Comparison of ENCODE assay signal across 25 cellular contexts in the genomic region with DNA sequence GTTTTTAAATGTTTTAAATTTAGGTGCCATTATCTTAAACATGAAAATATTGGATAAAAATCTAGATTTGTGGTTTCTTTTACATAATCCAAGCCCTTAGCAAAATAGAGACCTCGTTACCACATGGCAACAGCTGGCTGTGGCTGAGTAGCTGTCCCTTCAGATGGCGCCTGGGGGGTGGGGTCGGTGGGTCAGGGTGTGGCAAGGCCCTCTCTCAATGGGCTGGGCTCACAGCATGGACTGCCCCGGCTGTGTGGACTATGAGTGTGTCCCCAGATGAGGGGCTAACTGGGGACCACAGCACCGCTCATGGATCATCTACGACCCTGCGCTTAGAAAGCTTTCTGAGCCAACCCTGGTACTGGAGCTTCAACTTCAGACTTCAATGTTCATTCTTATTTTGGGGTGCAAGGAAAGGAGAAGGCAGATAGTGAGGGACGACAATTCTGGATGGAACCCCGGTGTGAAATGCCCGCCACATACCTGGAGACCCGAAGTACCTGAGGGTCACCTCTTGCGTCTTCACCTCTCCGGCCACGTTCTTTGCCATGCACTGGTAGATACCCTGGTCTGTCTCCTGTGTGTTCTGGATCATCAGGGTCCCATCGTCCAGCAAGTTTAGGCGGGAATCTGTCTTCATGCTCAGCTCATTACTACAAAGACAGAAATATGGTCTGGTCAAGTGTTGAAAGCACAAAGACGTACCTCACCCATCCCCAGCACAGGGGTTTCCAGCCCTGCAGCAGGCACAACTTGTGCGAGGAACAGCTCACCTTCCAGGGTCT.
DNase-seq lines count a peak whose midpoint lies in the region; ATAC-seq and TF ChIP-seq lines count a peak whose summit lies in the region.
"Had no signal": no experiment of that assay in that cellular context is flagged by ENCODE, and none has a peak within 500 bp of the region (broad histone marks: within the 10 kb centered on the region; RNA-seq: fewer than 3 reads in every experiment).

No MANE protein-coding gene starts in this region.

- peaks cover 15% of the 10 kb centered on the region for H3K4me1 ChIP-seq in SJCRH30
- no peaks in the 10 kb centered on the region for H3K4me1 ChIP-seq in neuronal stem cell (ENCODE audit: control insufficient read depth in 2 of 2, insufficient read depth in 1 of 2, low read depth in 1 of 2, low read length in 2 of 2)
- H3K4me1 ChIP-seq in stomach, result peaks cover 0 to 11% (median 5%) of the 10 kb centered on the region in 4 donors
- H3K4me1 ChIP-seq: BE2C had no signal

- H2BK12ac ChIP-seq in neuronal stem cell (ENCODE audit: low read length), result no peak overlapping the region

- H4K91ac ChIP-seq in neuronal stem cell (ENCODE audit: low read depth, low read length, poor library complexity), result no peak overlapping the region

- no peak overlapping the region for H3K4ac ChIP-seq in neuronal stem cell (ENCODE audit: low read length)

- no peak overlapping the region for H3K14ac ChIP-seq in neuronal stem cell (ENCODE audit: low read length)

- TF ChIP-seq EP300 in stomach (IDR thresholded peaks at IDR 0.05), result no peak

- peak overlapping the region; percentile 18 for H3K9ac ChIP-seq in neuronal stem cell (ENCODE audit: low read depth, low read length, poor library complexity)

- H3K4me3 ChIP-seq in SJCRH30 (no peak overlapping the region), neuronal stem cell (ENCODE audit: low read length in 2 of 2) (no peak overlapping the region), stomach (no peak overlapping the region)
- H3K4me3 ChIP-seq: SK-N-MC had no signal

- no peaks in the 10 kb centered on the region for H3K79me1 ChIP-seq in neuronal stem cell (ENCODE audit: low read depth, low read length)

- H3K27ac ChIP-seq in SJCRH30, result no peak overlapping the region
- no peak overlapping the region for H3K27ac ChIP-seq in neuronal stem cell (replicated peaks; ENCODE audit: low read length)
- H3K27ac ChIP-seq in stomach, result no peak overlapping the region
- H3K27ac ChIP-seq: SK-N-MC had no signal

- H2BK120ac ChIP-seq in neuronal stem cell (ENCODE audit: low read depth, low read length), result no peak overlapping the region

- H2BK5ac ChIP-seq in neuronal stem cell (ENCODE audit: low read length), result no peak overlapping the region

- H3K4me2 ChIP-seq in neuronal stem cell (ENCODE audit: insufficient read depth, low read length, poor library complexity, severe bottlenecking), result no peak overlapping the region

- intact Hi-C loops in stomach (cut with DNase I; ENCODE audit: low total_unique reads), result no loop called here

- WGBS in neuronal stem cell (ENCODE audit: extremely low coverage in 2 of 2, insufficient read length in 2 of 2, insufficient replicate concordance in 1 of 2), 2 donors, result no CpG with 5 or more reads among the region's 18 CpGs
- WGBS in stomach, 5 donors, result 87 to 90% (median 89%) methylated on average over 18 of the region's 18 CpGs

- H3K27me3 ChIP-seq in SJCRH30 (no peaks in the 10 kb centered on the region), neuronal stem cell (ENCODE audit: control insufficient read depth in 3 of 3, insufficient read depth in 3 of 3, low read depth in 1 of 3, low read length in 3 of 3) (no peaks in the 10 kb centered on the region), stomach (no peaks in the 10 kb centered on the region)
- H3K27me3 ChIP-seq: BE2C had no signal

- DNase-seq in LHCN-M2 (ENCODE audit: low read depth) (peak; percentile 32), SJCRH30 (peak; percentile 62 to 65), neuronal stem cell (ENCODE audit: low spot score) (no peak), stomach (peak; percentile 11), AG08395 (ENCODE audit: low spot score) (no peak), iPS-NIHi11 (ENCODE audit: low spot score) (no peak)
- DNase-seq: BE2C; CD4-positive, CD25-positive, alpha-beta regulatory T cell; DMS 273 treated with DMSO at 0.1 percent for 48 hours; DMS79 treated with DMSO at 0.1 percent for 48 hours; GOT3; HCEC 1CT; KG1; MV-4-11; NCI-H1105 treated with DMSO at 0.1 percent for 48 hours; NCI-H1694; NCI-H2081 treated with DMSO at 0.1 percent for 48 hours; NCI-H2171 treated with DMSO at 0.1 percent for 48 hours; NCI-H524 treated with DMSO at 0.1 percent for 48 hours; NCI-H82; OCI-M1; SHP77; SW 1271 had no signal

- no peak overlapping the region for H3K18ac ChIP-seq in neuronal stem cell (ENCODE audit: low read length)

- no peak for ATAC-seq in GM19328 (IDR thresholded peaks at IDR 0.05; ENCODE audit: unreplicated experiment)

- H4K8ac ChIP-seq in neuronal stem cell (ENCODE audit: low read depth, low read length), result no peak overlapping the region

- TF ChIP-seq CTCF in stomach (IDR thresholded peaks at IDR 0.05), result no peak

- TF ChIP-seq POLR2A in stomach (IDR thresholded peaks at IDR 0.05), result no peak

- H2AK5ac ChIP-seq in neuronal stem cell (ENCODE audit: low read depth, low read length), result no peak overlapping the region

- no peaks in the 10 kb centered on the region for H3K9me3 ChIP-seq in SJCRH30 (replicated peaks)
- H3K9me3 ChIP-seq in neuronal stem cell (replicated peaks in 1 of 2; ENCODE audit: control insufficient read depth in 2 of 2, insufficient read depth in 1 of 2, low read depth in 1 of 2, low read length in 2 of 2), result no peaks in the 10 kb centered on the region
- no peaks in the 10 kb centered on the region for H3K9me3 ChIP-seq in stomach
- H3K9me3 ChIP-seq: BE2C had no signal

- no peak overlapping the region for H2BK15ac ChIP-seq in neuronal stem cell (ENCODE audit: low read length)

- H3K36me3 ChIP-seq in SJCRH30 (peaks cover 94% of the 10 kb centered on the region), neuronal stem cell (replicated peaks in 1 of 2; ENCODE audit: control insufficient read depth in 2 of 2, insufficient read depth in 2 of 2, low read length in 2 of 2) (peaks cover 0 to 56% of the 10 kb centered on the region in 2 donors), stomach (peaks cover 6 to 67% (median 50%) of the 10 kb centered on the region in 4 donors)
- H3K36me3 ChIP-seq: BE2C had no signal

- H3K23ac ChIP-seq in neuronal stem cell (ENCODE audit: low read depth, low read length, poor library complexity), result no peak overlapping the region

- H2AFZ ChIP-seq in neuronal stem cell (ENCODE audit: low read length), result no peak overlapping the region

Comparison
In these comparisons a context has a peak if more than half of its experiments do, and no peak if none do; other contexts are left out.
1. DNase-seq: peak in LHCN-M2 (single experiment), SJCRH30 (2 of 2) and stomach (single experiment); none in neuronal stem cell (single experiment), AG08395 (single experiment) and iPS-NIHi11 (single experiment).